ENCODE assay signal across 29 cellular contexts in the genomic region with DNA sequence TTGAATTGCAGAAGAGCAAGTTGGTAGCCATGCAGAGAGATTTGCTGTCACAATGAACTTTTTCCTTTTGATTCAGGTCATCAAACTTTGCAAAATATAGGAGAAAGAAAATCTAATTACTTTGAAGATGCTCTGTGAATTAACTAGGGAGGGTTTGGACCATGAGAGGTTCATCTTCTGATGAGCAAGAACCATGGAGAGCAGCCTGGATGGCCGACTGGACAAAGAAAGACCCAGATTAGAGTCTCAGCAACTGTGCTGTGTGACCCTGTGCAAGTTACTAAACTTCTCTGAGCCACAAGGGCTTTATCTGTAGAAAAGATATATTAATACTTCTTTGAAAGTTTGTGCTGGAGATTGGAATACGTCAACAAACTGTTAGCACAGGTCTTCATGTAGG.
"Had no signal": no experiment of that assay in that cellular context is flagged by ENCODE, and none has a peak within 500 bp of the region (broad histone marks: within the 10 kb centered on the region; RNA-seq: fewer than 3 reads in every experiment).

No MANE protein-coding gene starts in this region.

- H3K79me2 ChIP-seq: hepatocyte had no signal

- H3K36me3 ChIP-seq: colonic mucosa, esophagus muscularis mucosa, esophagus squamous epithelium, gastrocnemius medialis, gastroesophageal sphincter, heart left ventricle, heart right ventricle had no signal

- H3K4me3 Mint-ChIP-seq: dendritic cell treated with granulocyte-macrophage colony-stimulating factor and Interleukin-4, amounts not matched to agents 40 ng/mL and 50 ng/mL, for 4 days; effector memory CD8-positive, alpha-beta T cell had no signal

- H3K27ac Mint-ChIP-seq: dendritic cell treated with granulocyte-macrophage colony-stimulating factor and Interleukin-4, amounts not matched to agents 40 ng/mL and 50 ng/mL, for 4 days; effector memory CD8-positive, alpha-beta T cell had no signal

- FAIRE-seq: endometrium, endothelial cell of umbilical vein, frontal cortex had no signal

- H3K27me3 ChIP-seq: colonic mucosa, foreskin keratinocyte, gastrocnemius medialis, hepatocyte had no signal

- H3K27ac ChIP-seq: colonic mucosa, coronary artery, dorsolateral prefrontal cortex, epithelial cell of prostate, esophagus muscularis mucosa, esophagus squamous epithelium, foreskin keratinocyte, gastrocnemius medialis, gastroesophageal sphincter, heart left ventricle, heart right ventricle, hepatocyte had no signal

- H3K9me3 Mint-ChIP-seq: dendritic cell treated with granulocyte-macrophage colony-stimulating factor and Interleukin-4, amounts not matched to agents 40 ng/mL and 50 ng/mL, for 4 days; effector memory CD8-positive, alpha-beta T cell had no signal

- H3K4me2 ChIP-seq: hepatocyte had no signal

- H2AFZ ChIP-seq: hepatocyte had no signal

- H3K4me1 ChIP-seq: colonic mucosa, esophagus muscularis mucosa, esophagus squamous epithelium, foreskin keratinocyte, gastrocnemius medialis, gastroesophageal sphincter, heart left ventricle, heart right ventricle had no signal

- ATAC-seq: effector memory CD8-positive, alpha-beta T cell; esophagus mucosa; foreskin keratinocyte; gastrocnemius medialis; gastroesophageal sphincter; heart left ventricle; heart right ventricle had no signal

- H3K9me3 ChIP-seq: colonic mucosa, esophagus muscularis mucosa, esophagus squamous epithelium, gastrocnemius medialis, gastroesophageal sphincter, heart left ventricle, heart right ventricle had no signal

- H3K27me3 Mint-ChIP-seq: dendritic cell treated with granulocyte-macrophage colony-stimulating factor and Interleukin-4, amounts not matched to agents 40 ng/mL and 50 ng/mL, for 4 days had no signal

- H3K4me3 ChIP-seq: colonic mucosa, coronary artery, dorsolateral prefrontal cortex, esophagus muscularis mucosa, esophagus squamous epithelium, gastrocnemius medialis, gastroesophageal sphincter, heart left ventricle, heart right ventricle, hepatocyte had no signal

- DNase-seq: colonic mucosa; cortex of kidney; dermis blood vessel endothelial cell; dorsolateral prefrontal cortex; effector CD4-positive, alpha-beta T cell; effector CD8-positive, alpha-beta T cell; effector memory CD4-positive, alpha-beta T cell; effector memory CD8-positive, alpha-beta T cell; erythroblast; esophagus squamous epithelium; foreskin fibroblast; foreskin keratinocyte; foreskin melanocyte; gastrocnemius medialis; glutamatergic neuron; head of caudate nucleus; heart left ventricle; heart right ventricle; hippocampal formation had no signal
